ENCODE assay signal across 1 cellular context in the genomic region with DNA sequence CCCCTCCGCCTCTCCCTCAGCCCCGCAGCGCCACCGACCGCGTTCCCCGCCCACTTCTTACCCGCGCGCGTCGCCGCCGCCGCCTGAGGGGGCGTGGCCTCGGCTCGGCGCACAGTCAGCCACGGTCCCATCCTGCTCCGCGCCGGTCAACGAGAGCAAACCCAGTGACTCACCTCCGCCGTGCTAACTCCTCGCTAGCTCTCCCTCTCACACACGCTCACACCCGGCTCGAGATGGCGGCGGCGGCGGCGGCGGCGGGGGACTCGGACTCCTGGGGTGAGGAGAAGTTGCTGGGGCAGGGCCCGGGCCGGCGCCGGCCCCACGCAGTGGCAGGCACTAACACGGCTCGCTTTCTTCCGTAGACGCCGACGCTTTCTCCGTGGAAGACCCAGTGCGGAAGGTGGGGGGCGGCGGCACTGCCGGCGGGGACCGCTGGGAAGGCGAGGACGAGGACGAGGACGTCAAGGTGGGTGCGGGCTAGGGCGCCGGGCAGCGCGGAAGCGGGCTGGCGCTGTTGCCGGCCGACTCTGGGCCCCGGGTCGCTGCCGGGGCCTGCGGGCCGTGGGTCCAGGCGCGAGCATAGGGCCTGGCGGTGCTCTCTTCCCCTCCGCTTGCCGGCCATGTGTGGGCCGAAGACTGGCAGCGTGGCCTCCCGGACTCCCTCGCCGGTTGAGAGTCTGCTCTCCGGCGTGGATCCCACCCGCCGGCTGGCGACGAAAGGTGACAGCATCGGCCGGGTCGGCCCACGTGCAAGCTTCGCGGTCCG.
TF ChIP-seq lines count a peak whose summit lies in the region.

A gene with protein sequence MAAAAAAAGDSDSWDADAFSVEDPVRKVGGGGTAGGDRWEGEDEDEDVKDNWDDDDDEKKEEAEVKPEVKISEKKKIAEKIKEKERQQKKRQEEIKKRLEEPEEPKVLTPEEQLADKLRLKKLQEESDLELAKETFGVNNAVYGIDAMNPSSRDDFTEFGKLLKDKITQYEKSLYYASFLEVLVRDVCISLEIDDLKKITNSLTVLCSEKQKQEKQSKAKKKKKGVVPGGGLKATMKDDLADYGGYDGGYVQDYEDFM (plus strand): TSS at position 186 of the 766 bp plus-strand sequence. CDS start 48 bp downstream, at position 234.

TF ChIP-seq in K562, 482 proteins besides CTCF, POLR2A, EP300 and RAD21 (continued from another document and continues in another):
- TF ChIP-seq NFIX (CRISPR knock-in tag; IDR thresholded peaks at IDR 0.05; ENCODE audit: low read depth) (no peak), TEAD1 (CRISPR knock-in tag; IDR thresholded peaks at IDR 0.05) (peak in 1 of 2 experiments; percentile 55; a peak in 1 of 4 replicates), PRPF4 (IDR thresholded peaks at IDR 0.05; ENCODE audit: insufficient read depth, low read depth, low read length, poor library complexity, severe bottlenecking) (peak; percentile 96), SRSF7 (optimal IDR thresholded peaks at IDR 0.05; ENCODE audit: low read depth, low read length) (peak; percentile 46), MEF2D (tag; conservative IDR thresholded peaks at IDR 0.05; ENCODE audit: low read depth) (no peak), SRSF3 (IDR thresholded peaks at IDR 0.05; ENCODE audit: insufficient read depth, low read length) (no peak), MIER1 (IDR thresholded peaks at IDR 0.05; ENCODE audit: low read depth) (no peak), MXI1 (IDR thresholded peaks at IDR 0.05; ENCODE audit: low read depth, low read length) (peak; percentile 71; the same call in 1 of the 2 replicates), NFIC (IDR thresholded peaks at IDR 0.05) (peak; percentile 32; the same call in 1 of the 2 replicates), CBFA2T3 (IDR thresholded peaks at IDR 0.05) (no peak), CHD2 (IDR thresholded peaks at IDR 0.05; ENCODE audit: low read depth, low read length) (0 out of 2 replicates have a peak, but pooled peaks have one; percentile 54)
- TF ChIP-seq, protein P1, sequence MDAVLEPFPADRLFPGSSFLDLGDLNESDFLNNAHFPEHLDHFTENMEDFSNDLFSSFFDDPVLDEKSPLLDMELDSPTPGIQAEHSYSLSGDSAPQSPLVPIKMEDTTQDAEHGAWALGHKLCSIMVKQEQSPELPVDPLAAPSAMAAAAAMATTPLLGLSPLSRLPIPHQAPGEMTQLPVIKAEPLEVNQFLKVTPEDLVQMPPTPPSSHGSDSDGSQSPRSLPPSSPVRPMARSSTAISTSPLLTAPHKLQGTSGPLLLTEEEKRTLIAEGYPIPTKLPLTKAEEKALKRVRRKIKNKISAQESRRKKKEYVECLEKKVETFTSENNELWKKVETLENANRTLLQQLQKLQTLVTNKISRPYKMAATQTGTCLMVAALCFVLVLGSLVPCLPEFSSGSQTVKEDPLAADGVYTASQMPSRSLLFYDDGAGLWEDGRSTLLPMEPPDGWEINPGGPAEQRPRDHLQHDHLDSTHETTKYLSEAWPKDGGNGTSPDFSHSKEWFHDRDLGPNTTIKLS (IDR thresholded peaks at IDR 0.05; ENCODE audit: borderline replicate concordance, low read depth), result peak; percentile 71; the same call in 1 of the 2 replicates
- TF ChIP-seq, protein P2, sequence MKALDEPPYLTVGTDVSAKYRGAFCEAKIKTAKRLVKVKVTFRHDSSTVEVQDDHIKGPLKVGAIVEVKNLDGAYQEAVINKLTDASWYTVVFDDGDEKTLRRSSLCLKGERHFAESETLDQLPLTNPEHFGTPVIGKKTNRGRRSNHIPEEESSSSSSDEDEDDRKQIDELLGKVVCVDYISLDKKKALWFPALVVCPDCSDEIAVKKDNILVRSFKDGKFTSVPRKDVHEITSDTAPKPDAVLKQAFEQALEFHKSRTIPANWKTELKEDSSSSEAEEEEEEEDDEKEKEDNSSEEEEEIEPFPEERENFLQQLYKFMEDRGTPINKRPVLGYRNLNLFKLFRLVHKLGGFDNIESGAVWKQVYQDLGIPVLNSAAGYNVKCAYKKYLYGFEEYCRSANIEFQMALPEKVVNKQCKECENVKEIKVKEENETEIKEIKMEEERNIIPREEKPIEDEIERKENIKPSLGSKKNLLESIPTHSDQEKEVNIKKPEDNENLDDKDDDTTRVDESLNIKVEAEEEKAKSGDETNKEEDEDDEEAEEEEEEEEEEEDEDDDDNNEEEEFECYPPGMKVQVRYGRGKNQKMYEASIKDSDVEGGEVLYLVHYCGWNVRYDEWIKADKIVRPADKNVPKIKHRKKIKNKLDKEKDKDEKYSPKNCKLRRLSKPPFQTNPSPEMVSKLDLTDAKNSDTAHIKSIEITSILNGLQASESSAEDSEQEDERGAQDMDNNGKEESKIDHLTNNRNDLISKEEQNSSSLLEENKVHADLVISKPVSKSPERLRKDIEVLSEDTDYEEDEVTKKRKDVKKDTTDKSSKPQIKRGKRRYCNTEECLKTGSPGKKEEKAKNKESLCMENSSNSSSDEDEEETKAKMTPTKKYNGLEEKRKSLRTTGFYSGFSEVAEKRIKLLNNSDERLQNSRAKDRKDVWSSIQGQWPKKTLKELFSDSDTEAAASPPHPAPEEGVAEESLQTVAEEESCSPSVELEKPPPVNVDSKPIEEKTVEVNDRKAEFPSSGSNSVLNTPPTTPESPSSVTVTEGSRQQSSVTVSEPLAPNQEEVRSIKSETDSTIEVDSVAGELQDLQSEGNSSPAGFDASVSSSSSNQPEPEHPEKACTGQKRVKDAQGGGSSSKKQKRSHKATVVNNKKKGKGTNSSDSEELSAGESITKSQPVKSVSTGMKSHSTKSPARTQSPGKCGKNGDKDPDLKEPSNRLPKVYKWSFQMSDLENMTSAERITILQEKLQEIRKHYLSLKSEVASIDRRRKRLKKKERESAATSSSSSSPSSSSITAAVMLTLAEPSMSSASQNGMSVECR (CRISPR knock-in tag; IDR thresholded peaks at IDR 0.05), result peak; percentile 68; the same call in 1 of the 2 replicates
- TF ChIP-seq, protein P3, sequence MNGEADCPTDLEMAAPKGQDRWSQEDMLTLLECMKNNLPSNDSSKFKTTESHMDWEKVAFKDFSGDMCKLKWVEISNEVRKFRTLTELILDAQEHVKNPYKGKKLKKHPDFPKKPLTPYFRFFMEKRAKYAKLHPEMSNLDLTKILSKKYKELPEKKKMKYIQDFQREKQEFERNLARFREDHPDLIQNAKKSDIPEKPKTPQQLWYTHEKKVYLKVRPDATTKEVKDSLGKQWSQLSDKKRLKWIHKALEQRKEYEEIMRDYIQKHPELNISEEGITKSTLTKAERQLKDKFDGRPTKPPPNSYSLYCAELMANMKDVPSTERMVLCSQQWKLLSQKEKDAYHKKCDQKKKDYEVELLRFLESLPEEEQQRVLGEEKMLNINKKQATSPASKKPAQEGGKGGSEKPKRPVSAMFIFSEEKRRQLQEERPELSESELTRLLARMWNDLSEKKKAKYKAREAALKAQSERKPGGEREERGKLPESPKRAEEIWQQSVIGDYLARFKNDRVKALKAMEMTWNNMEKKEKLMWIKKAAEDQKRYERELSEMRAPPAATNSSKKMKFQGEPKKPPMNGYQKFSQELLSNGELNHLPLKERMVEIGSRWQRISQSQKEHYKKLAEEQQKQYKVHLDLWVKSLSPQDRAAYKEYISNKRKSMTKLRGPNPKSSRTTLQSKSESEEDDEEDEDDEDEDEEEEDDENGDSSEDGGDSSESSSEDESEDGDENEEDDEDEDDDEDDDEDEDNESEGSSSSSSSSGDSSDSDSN (IDR thresholded peaks at IDR 0.05; ENCODE audit: borderline replicate concordance in 1 of 2, low read depth in 2 of 2, low read length in 2 of 2), result peak in 1 of 2 experiments; percentile 68; a peak in 1 of 4 replicates
- TF ChIP-seq, protein P4, sequence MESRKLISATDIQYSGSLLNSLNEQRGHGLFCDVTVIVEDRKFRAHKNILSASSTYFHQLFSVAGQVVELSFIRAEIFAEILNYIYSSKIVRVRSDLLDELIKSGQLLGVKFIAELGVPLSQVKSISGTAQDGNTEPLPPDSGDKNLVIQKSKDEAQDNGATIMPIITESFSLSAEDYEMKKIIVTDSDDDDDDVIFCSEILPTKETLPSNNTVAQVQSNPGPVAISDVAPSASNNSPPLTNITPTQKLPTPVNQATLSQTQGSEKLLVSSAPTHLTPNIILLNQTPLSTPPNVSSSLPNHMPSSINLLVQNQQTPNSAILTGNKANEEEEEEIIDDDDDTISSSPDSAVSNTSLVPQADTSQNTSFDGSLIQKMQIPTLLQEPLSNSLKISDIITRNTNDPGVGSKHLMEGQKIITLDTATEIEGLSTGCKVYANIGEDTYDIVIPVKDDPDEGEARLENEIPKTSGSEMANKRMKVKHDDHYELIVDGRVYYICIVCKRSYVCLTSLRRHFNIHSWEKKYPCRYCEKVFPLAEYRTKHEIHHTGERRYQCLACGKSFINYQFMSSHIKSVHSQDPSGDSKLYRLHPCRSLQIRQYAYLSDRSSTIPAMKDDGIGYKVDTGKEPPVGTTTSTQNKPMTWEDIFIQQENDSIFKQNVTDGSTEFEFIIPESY (CRISPR knock-in tag; IDR thresholded peaks at IDR 0.05), result peak; percentile 40; the same call in 1 of the 2 replicates
- TF ChIP-seq, protein P5, sequence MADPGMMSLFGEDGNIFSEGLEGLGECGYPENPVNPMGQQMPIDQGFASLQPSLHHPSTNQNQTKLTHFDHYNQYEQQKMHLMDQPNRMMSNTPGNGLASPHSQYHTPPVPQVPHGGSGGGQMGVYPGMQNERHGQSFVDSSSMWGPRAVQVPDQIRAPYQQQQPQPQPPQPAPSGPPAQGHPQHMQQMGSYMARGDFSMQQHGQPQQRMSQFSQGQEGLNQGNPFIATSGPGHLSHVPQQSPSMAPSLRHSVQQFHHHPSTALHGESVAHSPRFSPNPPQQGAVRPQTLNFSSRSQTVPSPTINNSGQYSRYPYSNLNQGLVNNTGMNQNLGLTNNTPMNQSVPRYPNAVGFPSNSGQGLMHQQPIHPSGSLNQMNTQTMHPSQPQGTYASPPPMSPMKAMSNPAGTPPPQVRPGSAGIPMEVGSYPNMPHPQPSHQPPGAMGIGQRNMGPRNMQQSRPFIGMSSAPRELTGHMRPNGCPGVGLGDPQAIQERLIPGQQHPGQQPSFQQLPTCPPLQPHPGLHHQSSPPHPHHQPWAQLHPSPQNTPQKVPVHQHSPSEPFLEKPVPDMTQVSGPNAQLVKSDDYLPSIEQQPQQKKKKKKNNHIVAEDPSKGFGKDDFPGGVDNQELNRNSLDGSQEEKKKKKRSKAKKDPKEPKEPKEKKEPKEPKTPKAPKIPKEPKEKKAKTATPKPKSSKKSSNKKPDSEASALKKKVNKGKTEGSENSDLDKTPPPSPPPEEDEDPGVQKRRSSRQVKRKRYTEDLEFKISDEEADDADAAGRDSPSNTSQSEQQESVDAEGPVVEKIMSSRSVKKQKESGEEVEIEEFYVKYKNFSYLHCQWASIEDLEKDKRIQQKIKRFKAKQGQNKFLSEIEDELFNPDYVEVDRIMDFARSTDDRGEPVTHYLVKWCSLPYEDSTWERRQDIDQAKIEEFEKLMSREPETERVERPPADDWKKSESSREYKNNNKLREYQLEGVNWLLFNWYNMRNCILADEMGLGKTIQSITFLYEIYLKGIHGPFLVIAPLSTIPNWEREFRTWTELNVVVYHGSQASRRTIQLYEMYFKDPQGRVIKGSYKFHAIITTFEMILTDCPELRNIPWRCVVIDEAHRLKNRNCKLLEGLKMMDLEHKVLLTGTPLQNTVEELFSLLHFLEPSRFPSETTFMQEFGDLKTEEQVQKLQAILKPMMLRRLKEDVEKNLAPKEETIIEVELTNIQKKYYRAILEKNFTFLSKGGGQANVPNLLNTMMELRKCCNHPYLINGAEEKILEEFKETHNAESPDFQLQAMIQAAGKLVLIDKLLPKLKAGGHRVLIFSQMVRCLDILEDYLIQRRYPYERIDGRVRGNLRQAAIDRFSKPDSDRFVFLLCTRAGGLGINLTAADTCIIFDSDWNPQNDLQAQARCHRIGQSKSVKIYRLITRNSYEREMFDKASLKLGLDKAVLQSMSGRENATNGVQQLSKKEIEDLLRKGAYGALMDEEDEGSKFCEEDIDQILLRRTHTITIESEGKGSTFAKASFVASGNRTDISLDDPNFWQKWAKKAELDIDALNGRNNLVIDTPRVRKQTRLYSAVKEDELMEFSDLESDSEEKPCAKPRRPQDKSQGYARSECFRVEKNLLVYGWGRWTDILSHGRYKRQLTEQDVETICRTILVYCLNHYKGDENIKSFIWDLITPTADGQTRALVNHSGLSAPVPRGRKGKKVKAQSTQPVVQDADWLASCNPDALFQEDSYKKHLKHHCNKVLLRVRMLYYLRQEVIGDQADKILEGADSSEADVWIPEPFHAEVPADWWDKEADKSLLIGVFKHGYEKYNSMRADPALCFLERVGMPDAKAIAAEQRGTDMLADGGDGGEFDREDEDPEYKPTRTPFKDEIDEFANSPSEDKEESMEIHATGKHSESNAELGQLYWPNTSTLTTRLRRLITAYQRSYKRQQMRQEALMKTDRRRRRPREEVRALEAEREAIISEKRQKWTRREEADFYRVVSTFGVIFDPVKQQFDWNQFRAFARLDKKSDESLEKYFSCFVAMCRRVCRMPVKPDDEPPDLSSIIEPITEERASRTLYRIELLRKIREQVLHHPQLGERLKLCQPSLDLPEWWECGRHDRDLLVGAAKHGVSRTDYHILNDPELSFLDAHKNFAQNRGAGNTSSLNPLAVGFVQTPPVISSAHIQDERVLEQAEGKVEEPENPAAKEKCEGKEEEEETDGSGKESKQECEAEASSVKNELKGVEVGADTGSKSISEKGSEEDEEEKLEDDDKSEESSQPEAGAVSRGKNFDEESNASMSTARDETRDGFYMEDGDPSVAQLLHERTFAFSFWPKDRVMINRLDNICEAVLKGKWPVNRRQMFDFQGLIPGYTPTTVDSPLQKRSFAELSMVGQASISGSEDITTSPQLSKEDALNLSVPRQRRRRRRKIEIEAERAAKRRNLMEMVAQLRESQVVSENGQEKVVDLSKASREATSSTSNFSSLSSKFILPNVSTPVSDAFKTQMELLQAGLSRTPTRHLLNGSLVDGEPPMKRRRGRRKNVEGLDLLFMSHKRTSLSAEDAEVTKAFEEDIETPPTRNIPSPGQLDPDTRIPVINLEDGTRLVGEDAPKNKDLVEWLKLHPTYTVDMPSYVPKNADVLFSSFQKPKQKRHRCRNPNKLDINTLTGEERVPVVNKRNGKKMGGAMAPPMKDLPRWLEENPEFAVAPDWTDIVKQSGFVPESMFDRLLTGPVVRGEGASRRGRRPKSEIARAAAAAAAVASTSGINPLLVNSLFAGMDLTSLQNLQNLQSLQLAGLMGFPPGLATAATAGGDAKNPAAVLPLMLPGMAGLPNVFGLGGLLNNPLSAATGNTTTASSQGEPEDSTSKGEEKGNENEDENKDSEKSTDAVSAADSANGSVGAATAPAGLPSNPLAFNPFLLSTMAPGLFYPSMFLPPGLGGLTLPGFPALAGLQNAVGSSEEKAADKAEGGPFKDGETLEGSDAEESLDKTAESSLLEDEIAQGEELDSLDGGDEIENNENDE (IDR thresholded peaks at IDR 0.05; ENCODE audit: low read depth, low read length), result no peak
- TF ChIP-seq, protein P6, sequence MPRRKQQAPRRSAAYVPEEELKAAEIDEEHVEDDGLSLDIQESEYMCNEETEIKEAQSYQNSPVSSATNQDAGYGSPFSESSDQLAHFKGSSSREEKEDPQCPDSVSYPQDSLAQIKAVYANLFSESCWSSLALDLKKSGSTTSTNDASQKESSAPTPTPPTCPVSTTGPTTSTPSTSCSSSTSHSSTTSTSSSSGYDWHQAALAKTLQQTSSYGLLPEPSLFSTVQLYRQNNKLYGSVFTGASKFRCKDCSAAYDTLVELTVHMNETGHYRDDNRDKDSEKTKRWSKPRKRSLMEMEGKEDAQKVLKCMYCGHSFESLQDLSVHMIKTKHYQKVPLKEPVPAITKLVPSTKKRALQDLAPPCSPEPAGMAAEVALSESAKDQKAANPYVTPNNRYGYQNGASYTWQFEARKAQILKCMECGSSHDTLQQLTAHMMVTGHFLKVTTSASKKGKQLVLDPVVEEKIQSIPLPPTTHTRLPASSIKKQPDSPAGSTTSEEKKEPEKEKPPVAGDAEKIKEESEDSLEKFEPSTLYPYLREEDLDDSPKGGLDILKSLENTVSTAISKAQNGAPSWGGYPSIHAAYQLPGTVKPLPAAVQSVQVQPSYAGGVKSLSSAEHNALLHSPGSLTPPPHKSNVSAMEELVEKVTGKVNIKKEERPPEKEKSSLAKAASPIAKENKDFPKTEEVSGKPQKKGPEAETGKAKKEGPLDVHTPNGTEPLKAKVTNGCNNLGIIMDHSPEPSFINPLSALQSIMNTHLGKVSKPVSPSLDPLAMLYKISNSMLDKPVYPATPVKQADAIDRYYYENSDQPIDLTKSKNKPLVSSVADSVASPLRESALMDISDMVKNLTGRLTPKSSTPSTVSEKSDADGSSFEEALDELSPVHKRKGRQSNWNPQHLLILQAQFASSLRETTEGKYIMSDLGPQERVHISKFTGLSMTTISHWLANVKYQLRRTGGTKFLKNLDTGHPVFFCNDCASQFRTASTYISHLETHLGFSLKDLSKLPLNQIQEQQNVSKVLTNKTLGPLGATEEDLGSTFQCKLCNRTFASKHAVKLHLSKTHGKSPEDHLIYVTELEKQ (CRISPR knock-in tag; IDR thresholded peaks at IDR 0.05), result no peak
